ENCODE assay signal across 1 cellular context in genomic region chr15:66405007-66405406, GRCh38.
TF ChIP-seq lines count a peak whose summit lies in the region.

No MANE protein-coding gene starts in this region.

TF ChIP-seq in IMR-90, 13 proteins besides CTCF, POLR2A, EP300 and RAD21:
- TF ChIP-seq RCOR1 (IDR thresholded peaks at IDR 0.05; ENCODE audit: insufficient replicate concordance, low read length), result no peak
- TF ChIP-seq RFX5 (IDR thresholded peaks at IDR 0.05; ENCODE audit: low read depth, low read length), result no peak
- no peak for TF ChIP-seq MAZ (IDR thresholded peaks at IDR 0.05; ENCODE audit: borderline replicate concordance, low read depth, low read length)
- TF ChIP-seq CEBPB (IDR thresholded peaks at IDR 0.05; ENCODE audit: low read depth, low read length), result peak; percentile 61; the same call in 1 of the 2 replicates
